11 cellular contexts compared by ENCODE assay signal in genomic region chr2:154067124-154067523, GRCh38.
"Had no signal": no experiment of that assay in that cellular context is flagged by ENCODE, and none has a peak within 500 bp of the region (broad histone marks: within the 10 kb centered on the region; RNA-seq: fewer than 3 reads in every experiment).

No MANE protein-coding gene starts in this region.

- H3K9me3 ChIP-seq: HAP-1 had no signal

- H2AFZ ChIP-seq: GM23248, GM23338 had no signal

- DNase-seq: GM23248, GOT3, H7, H9, HCEC 1CT, HFFc6 had no signal

- H3K4me3 ChIP-seq: GM23248, GM23338, HAP-1 had no signal

- FAIRE-seq: H1, H54 had no signal

- H3K27ac ChIP-seq: GM23248 had no signal

- H3K4me2 ChIP-seq: GM23338 had no signal

- H3K36me3 ChIP-seq: HAP-1 had no signal

- H3K9ac ChIP-seq: GM23248 had no signal

- ATAC-seq: GM23338, HCT116 had no signal
